Comparison of ENCODE assay signal across 6 cellular contexts in genomic region chr14:22819191-22819988, GRCh38. TPM values are rescaled to one million over a fixed set of nuclear protein-coding genes. Genes with fewer than 3 reads are reported as not detected.
DNase-seq lines count a peak whose midpoint lies in the region; ATAC-seq lines count a peak whose summit lies in the region.

No MANE protein-coding gene starts in this region.

- DNase-seq in amniotic stem cell (lab: John Stamatoyannopoulos, UW) = peak; percentile 54
- peak; percentile 64 for DNase-seq in mucosa of gallbladder (ENCODE audit: low spot score)
- DNase-seq in natural killer cell treated with Interleukin-12 subunit alpha and Interleukin-12 subunit beta and Interleukin-15 and Interleukin-18, amount 100 ng/mL, for 72 hours (ENCODE audit: low spot score) = no peak
- no peak for DNase-seq in SKM-1 (lab: John Stamatoyannopoulos, UW; ENCODE audit: unreplicated experiment)
- no peak for DNase-seq in COLO668 (lab: John Stamatoyannopoulos, UW; ENCODE audit: unreplicated experiment)

- H3K27me3 Mint-ChIP-seq in natural killer cell treated with Interleukin-12 subunit alpha and Interleukin-12 subunit beta and Interleukin-15 and Interleukin-18, amount 100 ng/mL, for 72 hours = peaks cover 22 to 28% of the 10 kb centered on the region in 2 donors

- no peaks in the 10 kb centered on the region for H3K36me3 Mint-ChIP-seq in natural killer cell treated with Interleukin-12 subunit alpha and Interleukin-12 subunit beta and Interleukin-15 and Interleukin-18, amount 100 ng/mL, for 72 hours

- peaks cover 8 to 10% of the 10 kb centered on the region in 2 donors for H3K4me1 Mint-ChIP-seq in natural killer cell treated with Interleukin-12 subunit alpha and Interleukin-12 subunit beta and Interleukin-15 and Interleukin-18, amount 100 ng/mL, for 72 hours (ENCODE audit: low read depth in 2 of 2)

- H3K4me3 Mint-ChIP-seq in natural killer cell treated with Interleukin-12 subunit alpha and Interleukin-12 subunit beta and Interleukin-15 and Interleukin-18, amount 100 ng/mL, for 72 hours = no peak overlapping the region

- no peaks in the 10 kb centered on the region for H3K9me3 Mint-ChIP-seq in natural killer cell treated with Interleukin-12 subunit alpha and Interleukin-12 subunit beta and Interleukin-15 and Interleukin-18, amount 100 ng/mL, for 72 hours

- peak; percentile 40 for ATAC-seq in HG02571 (IDR thresholded peaks at IDR 0.05; ENCODE audit: unreplicated experiment)
- no peak for ATAC-seq in natural killer cell treated with Interleukin-12 subunit alpha and Interleukin-12 subunit beta and Interleukin-15 and Interleukin-18, amount 100 ng/mL, for 72 hours

- H3K27ac Mint-ChIP-seq in natural killer cell treated with Interleukin-12 subunit alpha and Interleukin-12 subunit beta and Interleukin-15 and Interleukin-18, amount 100 ng/mL, for 72 hours = no peak overlapping the region

RNA-seq across cellular contexts. Expression of gene SLC7A7, which starts 4.2 kb away (rescaled TPM):
- 72.7 TPM for total RNA-seq in mucosa of gallbladder
- total RNA-seq in natural killer cell treated with Interleukin-12 subunit alpha and Interleukin-12 subunit beta and Interleukin-15 and Interleukin-18, amount 100 ng/mL, for 72 hours = under 1 TPM; 0.36 to 0.59 TPM

RNA-seq across cellular contexts. Expression of gene MRPL52, which starts 10.3 kb away (rescaled TPM):
- total RNA-seq in mucosa of gallbladder = 85.1 TPM
- 100 to 1,000 TPM; 116 to 134 TPM for total RNA-seq in natural killer cell treated with Interleukin-12 subunit alpha and Interleukin-12 subunit beta and Interleukin-15 and Interleukin-18, amount 100 ng/mL, for 72 hours

RNA-seq across cellular contexts. Expression of gene MMP14, which starts 17.0 kb away (rescaled TPM):
- 222 TPM for total RNA-seq in mucosa of gallbladder
- total RNA-seq in natural killer cell treated with Interleukin-12 subunit alpha and Interleukin-12 subunit beta and Interleukin-15 and Interleukin-18, amount 100 ng/mL, for 72 hours = 1 to 10 TPM; 3.7 to 8.0 TPM

RNA-seq across cellular contexts. Expression of gene LRP10, which starts 52.1 kb away (rescaled TPM):
- 315 TPM for total RNA-seq in mucosa of gallbladder
- total RNA-seq in natural killer cell treated with Interleukin-12 subunit alpha and Interleukin-12 subunit beta and Interleukin-15 and Interleukin-18, amount 100 ng/mL, for 72 hours = 10 to 100 TPM; 53.4 to 60.4 TPM

RNA-seq across cellular contexts. Expression of gene OXA1L, which starts 52.9 kb away (rescaled TPM):
- 114 TPM for total RNA-seq in mucosa of gallbladder
- total RNA-seq in natural killer cell treated with Interleukin-12 subunit alpha and Interleukin-12 subunit beta and Interleukin-15 and Interleukin-18, amount 100 ng/mL, for 72 hours = 100 to 1,000 TPM; 103 to 112 TPM

Comparison
In these comparisons a context has a peak if more than half of its experiments do, and no peak if none do; other contexts are left out.
1. DNase-seq: peak in amniotic stem cell (single experiment) and mucosa of gallbladder (single experiment); none in natural killer cell treated with Interleukin-12 subunit alpha and Interleukin-12 subunit beta and Interleukin-15 and Interleukin-18, amount 100 ng/mL, for 72 hours (single experiment), SKM-1 (single experiment) and COLO668 (single experiment).
2. RNA of gene SLC7A7, which starts 4.2 kb away (total RNA-seq): 72.7 TPM in mucosa of gallbladder (single experiment); 0.36 to 0.59 TPM in natural killer cell treated with Interleukin-12 subunit alpha and Interleukin-12 subunit beta and Interleukin-15 and Interleukin-18, amount 100 ng/mL, for 72 hours; every median in the first group is over 10 times any median in the second.
3. RNA of gene MMP14, which starts 17.0 kb away (total RNA-seq): 222 TPM in mucosa of gallbladder (single experiment); 3.7 to 8.0 TPM in natural killer cell treated with Interleukin-12 subunit alpha and Interleukin-12 subunit beta and Interleukin-15 and Interleukin-18, amount 100 ng/mL, for 72 hours; every median in the first group is over 10 times any median in the second.